8 cellular contexts compared by ENCODE assay signal in the genomic region with DNA sequence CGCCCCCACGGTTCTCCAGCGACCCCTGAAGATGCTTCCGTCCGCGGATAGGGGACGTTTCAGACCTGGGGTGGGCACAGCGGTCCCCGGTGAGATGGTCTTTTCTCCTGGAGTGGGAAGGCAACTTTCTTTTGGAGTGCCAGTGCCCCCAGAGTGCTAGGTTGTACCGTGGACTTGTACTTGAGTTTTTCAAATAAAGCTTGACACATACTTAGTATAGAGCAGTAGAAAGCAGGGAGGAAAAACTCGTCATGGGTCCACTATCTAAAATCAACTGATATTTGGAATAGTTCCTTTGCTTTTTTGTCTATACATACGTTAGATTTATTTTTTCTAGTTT. TPM values are rescaled to one million over a fixed set of nuclear protein-coding genes. Genes with fewer than 3 reads are reported as not detected.
A peak's percentile ranks its signal among the peaks of the same experiment; 100 is the strongest.
DNase-seq lines count a peak whose midpoint lies in the region; ATAC-seq and TF ChIP-seq lines count a peak whose summit lies in the region.

No MANE protein-coding gene starts in this region.

- H3K4me1 Mint-ChIP-seq in activated naive CD8-positive, alpha-beta T cell treated with anti-CD3 and anti-CD28 coated beads for 36 hours = peaks cover 7% of the 10 kb centered on the region

- H3K36me3 Mint-ChIP-seq in activated naive CD8-positive, alpha-beta T cell treated with anti-CD3 and anti-CD28 coated beads for 36 hours = no peaks in the 10 kb centered on the region

- H3K4me1 ChIP-seq in tibial artery = peaks cover 0 to 16% (median 6%) of the 10 kb centered on the region in 4 donors

- no peaks in the 10 kb centered on the region for H3K27me3 ChIP-seq in tibial artery

- no peak for TF ChIP-seq CTCF in tibial artery (IDR thresholded peaks at IDR 0.05)

- peak overlapping the region; percentile 34 to 55 for H3K27ac ChIP-seq in tibial artery

- ATAC-seq in GM19035 (IDR thresholded peaks at IDR 0.05; ENCODE audit: unreplicated experiment) (peak; percentile 31), HG03045 (IDR thresholded peaks at IDR 0.05; ENCODE audit: unreplicated experiment) (peak; percentile 21), left lobe of liver (peak; percentile 60), HG03457 (IDR thresholded peaks at IDR 0.05; ENCODE audit: unreplicated experiment) (no peak)

- H3K4me3 ChIP-seq in tibial artery = peak overlapping the region; percentile 51 to 62

- H3K27ac Mint-ChIP-seq in activated naive CD8-positive, alpha-beta T cell treated with anti-CD3 and anti-CD28 coated beads for 36 hours = peak overlapping the region; percentile 85

- intact Hi-C loops in tibial artery (cut with DNase I; ENCODE audit: low total_unique reads) = loop anchor here (5.0 kb wide), 1 partner anchor 60 kb away; no protein-coding TSS in a partner anchor

- no peaks in the 10 kb centered on the region for H3K27me3 Mint-ChIP-seq in activated naive CD8-positive, alpha-beta T cell treated with anti-CD3 and anti-CD28 coated beads for 36 hours

- H3K9me3 ChIP-seq in tibial artery = no peaks in the 10 kb centered on the region

- peak overlapping the region; percentile 85 for H3K4me3 Mint-ChIP-seq in activated naive CD8-positive, alpha-beta T cell treated with anti-CD3 and anti-CD28 coated beads for 36 hours

- H3K36me3 ChIP-seq in tibial artery = no peaks in the 10 kb centered on the region

- H3K9me3 Mint-ChIP-seq in activated naive CD8-positive, alpha-beta T cell treated with anti-CD3 and anti-CD28 coated beads for 36 hours = no peaks in the 10 kb centered on the region

- DNase-seq in activated naive CD8-positive, alpha-beta T cell treated with anti-CD3 and anti-CD28 coated beads for 36 hours = no peak
- no peak for DNase-seq in left lobe of liver (ENCODE audit: low spot score)
- DNase-seq in tibial artery = peak in 1 of 2 donors; percentile 22
- DNase-seq in hippocampal formation (lab: John Stamatoyannopoulos, UW) = no peak
- DNase-seq in SHP77 (lab: John Stamatoyannopoulos, UW) = no peak

RNA-seq across cellular contexts. Expression of a gene that starts 28.4 kb away (rescaled TPM):
- under 1 TPM; 0.42 to 0.45 TPM for total RNA-seq in activated naive CD8-positive, alpha-beta T cell treated with anti-CD3 and anti-CD28 coated beads for 36 hours
- 0.33 TPM for total RNA-seq in left lobe of liver
